ENCODE assay signal across 19 cellular contexts in genomic region chr7:149637911-149638565, GRCh38.
"Had no signal": no experiment of that assay in that cellular context is flagged by ENCODE, and none has a peak within 500 bp of the region (broad histone marks: within the 10 kb centered on the region; RNA-seq: fewer than 3 reads in every experiment).

No MANE protein-coding gene starts in this region.

- ATAC-seq: esophagus mucosa; gastrocnemius medialis; heart right ventricle; left lung; lower lobe of right lung; right cardiac atrium; stimulated activated memory B cell treated with anti-CD40 and anti-IgM and Interleukin-4, amounts not matched to agents 10 μg/mL and 1 μg/mL and 100 μg/mL, for 72 hours had no signal

- H3K36me3 Mint-ChIP-seq: memory B cell; naive B cell; stimulated activated memory B cell treated with anti-CD40 and anti-IgM and Interleukin-4, amounts not matched to agents 10 μg/mL and 1 μg/mL and 100 μg/mL, for 72 hours had no signal

- H3K4me3 Mint-ChIP-seq: memory B cell; naive B cell; nephron; stimulated activated memory B cell treated with anti-CD40 and anti-IgM and Interleukin-4, amounts not matched to agents 10 μg/mL and 1 μg/mL and 100 μg/mL, for 72 hours; stimulated activated naive CD8-positive, alpha-beta T cell treated with anti-CD3 and anti-CD28 coated beads, Interleukin-15, Interleukin-2, amounts not matched to agents 100 ng/mL and 50 ng/mL, for 24 hours had no signal

- H3K27ac Mint-ChIP-seq: memory B cell; nephron; stimulated activated memory B cell treated with anti-CD40 and anti-IgM and Interleukin-4, amounts not matched to agents 10 μg/mL and 1 μg/mL and 100 μg/mL, for 72 hours; stimulated activated naive CD8-positive, alpha-beta T cell treated with anti-CD3 and anti-CD28 coated beads, Interleukin-15, Interleukin-2, amounts not matched to agents 100 ng/mL and 50 ng/mL, for 24 hours had no signal

- H3K4me1 Mint-ChIP-seq: memory B cell; naive B cell; nephron; stimulated activated memory B cell treated with anti-CD40 and anti-IgM and Interleukin-4, amounts not matched to agents 10 μg/mL and 1 μg/mL and 100 μg/mL, for 72 hours had no signal

- H3K9me3 Mint-ChIP-seq: memory B cell; nephron; stimulated activated memory B cell treated with anti-CD40 and anti-IgM and Interleukin-4, amounts not matched to agents 10 μg/mL and 1 μg/mL and 100 μg/mL, for 72 hours; stimulated activated naive CD8-positive, alpha-beta T cell treated with anti-CD3 and anti-CD28 coated beads, Interleukin-15, Interleukin-2, amounts not matched to agents 100 ng/mL and 50 ng/mL, for 24 hours had no signal

- DNase-seq: effector memory CD4-positive, alpha-beta T cell; gastrocnemius medialis; heart right ventricle; hypothalamus; islet precursor cell; left lung; lower lobe of right lung; midbrain; naive B cell; right cardiac atrium; stimulated activated CD4-positive, alpha-beta T cell treated with anti-CD3 and anti-CD28 coated beads, Interleukin-1b, Interleukin-23, amount 100 ng/mL, for 48 hours; stimulated activated CD4-positive, alpha-beta T cell treated with anti-CD3 and anti-CD28 coated beads, Interleukin-4, amount 100 ng/mL, for 24 hours; tibial artery; upper lobe of left lung had no signal
